In the genomic region with DNA sequence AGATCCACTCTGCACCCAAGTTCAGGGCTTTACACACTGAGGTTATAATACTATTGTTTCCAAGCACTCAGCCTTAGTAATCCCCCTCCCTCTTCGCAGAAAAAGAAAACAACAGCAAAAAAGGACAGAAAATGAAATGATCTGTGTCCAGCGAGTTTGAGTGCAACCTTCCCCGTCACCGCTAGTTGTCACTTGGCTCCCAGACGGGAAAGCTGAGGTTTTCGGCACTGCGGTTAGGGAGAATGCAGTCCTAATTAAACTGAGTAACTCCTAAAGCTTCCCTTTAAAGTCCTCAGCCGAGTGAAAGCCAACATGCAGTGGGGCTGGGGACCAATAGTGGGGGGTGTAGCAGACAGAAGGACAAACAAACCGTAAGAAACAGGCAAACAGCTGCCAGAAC, we compare ENCODE assay signal across 10 cellular contexts. TPM values are rescaled to one million over a fixed set of nuclear protein-coding genes. Genes with fewer than 3 reads are reported as not detected.
DNase-seq lines count a peak whose midpoint lies in the region; FAIRE-seq and TF ChIP-seq lines count a peak whose summit lies in the region.
"Had no signal": no experiment of that assay in that cellular context is flagged by ENCODE, and none has a peak within 500 bp of the region (broad histone marks: within the 10 kb centered on the region; RNA-seq: fewer than 3 reads in every experiment).

No MANE protein-coding gene starts in this region.

- no peak overlapping the region for H3K27ac Mint-ChIP-seq in nephron

- TF ChIP-seq CTCF in bronchial epithelial cell (IDR thresholded peaks at IDR 0.05; ENCODE audit: insufficient read depth, low read length, severe bottlenecking): peak; percentile 58
- peak; percentile 16 to 24 (median 23) for TF ChIP-seq CTCF in nephron (IDR thresholded peaks at IDR 0.05; ENCODE audit: unreplicated experiment in 3 of 3)

- H3K4me1 Mint-ChIP-seq in nephron: no peaks in the 10 kb centered on the region

- in situ Hi-C loops in G401 (cut with HindIII; ENCODE audit: low sequenced_read_pairs): no loop called here

- H3K36me3 Mint-ChIP-seq in nephron (ENCODE audit: low read depth): no peaks in the 10 kb centered on the region

- DNase-seq in G401 (ENCODE audit: low spot score) (peak; percentile 83), NCI-H2029 (lab: John Stamatoyannopoulos, UW) (peak; percentile 41), bronchial epithelial cell (ENCODE audit: low read depth) (peak; percentile 14), NCI-H128 (lab: John Stamatoyannopoulos, UW; ENCODE audit: unreplicated experiment) (no peak), GM19240 (ENCODE audit: insufficient read length, low spot score) (no peak), mesenteric fat pad (ENCODE audit: low spot score) (no peak)
- no peak for DNase-seq in activated naive CD4-positive, alpha-beta T cell treated with anti-CD3 and anti-CD28 coated beads, Interleukin-2, amount 50 U/mL, for 16 hours
- DNase-seq: small intestine had no signal

- no peaks in the 10 kb centered on the region for H3K36me3 ChIP-seq in bronchial epithelial cell (ENCODE audit: control insufficient read depth, insufficient read depth, low read length)
- H3K36me3 ChIP-seq: transverse colon had no signal

- no peak for FAIRE-seq in bronchial epithelial cell (lab: Jason Lieb, UNC)
- FAIRE-seq: small intestine had no signal

- H3K4me3 ChIP-seq in bronchial epithelial cell (ENCODE audit: low read depth, low read length): no peak overlapping the region
- H3K4me3 ChIP-seq: transverse colon had no signal

- peaks cover 7% of the 10 kb centered on the region for H3K9me3 Mint-ChIP-seq in nephron

- peak overlapping the region in 1 of 3 experiments; percentile 49 for H3K4me3 Mint-ChIP-seq in nephron

- H3K27me3 ChIP-seq in bronchial epithelial cell (ENCODE audit: control insufficient read depth, insufficient read depth, low read length): peaks cover 2% of the 10 kb centered on the region

- peaks cover 52% of the 10 kb centered on the region for H3K27me3 Mint-ChIP-seq in nephron (ENCODE audit: low read depth)

RNA-seq across cellular contexts. Expression of a gene that starts 0.8 kb away (rescaled TPM):
- not detected in 2 replicates for total RNA-seq in G401 (2014; rRNA removed; shearing (Covaris generic))
- total RNA-seq in bronchial epithelial cell (not detected in 2 replicates), mesenteric fat pad (not detected)
- total RNA-seq: transverse colon had no signal

Comparison
In these comparisons a context has a peak if more than half of its experiments do, and no peak if none do; other contexts are left out.
1. DNase-seq: peak in G401 (single experiment), NCI-H2029 (single experiment) and bronchial epithelial cell (single experiment); none in NCI-H128 (single experiment), GM19240 (single experiment), mesenteric fat pad (single experiment) and activated naive CD4-positive, alpha-beta T cell treated with anti-CD3 and anti-CD28 coated beads, Interleukin-2, amount 50 U/mL, for 16 hours (single experiment).